In the genomic region with DNA sequence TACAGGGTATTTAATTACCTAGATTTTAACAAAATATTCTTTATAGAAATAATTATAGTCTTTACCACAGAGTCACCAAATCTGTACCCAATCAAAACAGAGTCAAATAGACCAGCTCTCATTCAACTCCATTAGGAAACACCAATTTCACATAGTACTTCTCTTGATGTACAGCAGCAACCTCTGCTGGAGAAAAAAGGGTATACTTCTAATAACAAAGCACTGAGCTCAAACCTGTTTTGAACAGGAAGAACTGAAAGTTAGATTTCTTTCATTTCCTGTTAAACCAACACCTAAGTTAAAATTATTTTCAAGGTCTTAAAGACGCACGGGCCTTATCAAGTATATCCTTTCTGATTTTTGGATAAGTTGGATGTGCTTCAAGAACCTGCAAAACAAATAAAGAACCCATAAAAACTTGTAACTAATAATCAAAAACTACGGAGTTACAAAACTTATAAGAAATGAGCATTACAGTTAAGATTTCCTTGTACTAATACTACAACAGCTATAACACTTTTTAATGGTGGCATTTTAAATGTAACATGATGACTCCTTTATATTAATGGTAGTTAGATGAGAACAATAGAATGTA, we compare ENCODE assay signal across 9 cellular contexts.
DNase-seq lines count a peak whose midpoint lies in the region; ATAC-seq and TF ChIP-seq lines count a peak whose summit lies in the region.
"Had no signal": no experiment of that assay in that cellular context is flagged by ENCODE, and none has a peak within 500 bp of the region (broad histone marks: within the 10 kb centered on the region; RNA-seq: fewer than 3 reads in every experiment).

No MANE protein-coding gene starts in this region.

- H4K20me1 ChIP-seq in Loucy (ENCODE audit: insufficient read depth, low read length, poor library complexity, severe bottlenecking): no peaks in the 10 kb centered on the region

- H3K4me1 ChIP-seq in A673 (ENCODE audit: insufficient read depth, low read length, poor library complexity, severe bottlenecking) (no peaks in the 10 kb centered on the region), Loucy (ENCODE audit: insufficient read depth, low read length, poor library complexity, severe bottlenecking) (peaks cover 4% of the 10 kb centered on the region)
- H3K4me1 ChIP-seq: HAP-1 had no signal

- H3K9me3 Mint-ChIP-seq in memory B cell: no peaks in the 10 kb centered on the region

- POLR2A ChIA-PET in A673 (lab: Charles Lee; ENCODE audit: low non-redundant PET): interaction anchor here (0.5 kb wide), 1 partner anchor 296 kb away, joined by 3 read pairs; no protein-coding TSS in a partner anchor

- DNase-seq in A673 (ENCODE audit: low spot score) (peak; percentile 85), RPMI7951 (ENCODE audit: low read depth) (peak; percentile 48), dedifferentiated amniotic fluid mesenchymal stem cell (ENCODE audit: extremely low spot score) (peak; percentile 85), memory B cell (ENCODE audit: low spot score in 2 of 2) (peak in 1 of 2 donors; percentile 51), COLO668 (lab: John Stamatoyannopoulos, UW; ENCODE audit: unreplicated experiment) (no peak)

- TF ChIP-seq CTCF in A673 (conservative IDR thresholded peaks at IDR 0.05; ENCODE audit: low read depth, low read length) (peak; percentile 76), GM12875 (IDR thresholded peaks at IDR 0.05; ENCODE audit: borderline replicate concordance, insufficient read depth, low read depth, low read length) (peak; percentile 50), Loucy (conservative IDR thresholded peaks at IDR 0.05; ENCODE audit: low read length) (peak; percentile 78)

- no peak overlapping the region for H3K27ac Mint-ChIP-seq in memory B cell

- no peaks in the 10 kb centered on the region for H3K9me3 ChIP-seq in A673 (ENCODE audit: low read depth, low read length, poor library complexity, severe bottlenecking)
- H3K9me3 ChIP-seq in Loucy (ENCODE audit: insufficient read depth, low read depth, low read length): no peaks in the 10 kb centered on the region
- H3K9me3 ChIP-seq: HAP-1 had no signal

- no peaks in the 10 kb centered on the region; the same call in 1 of the 2 replicates for H3F3A ChIP-seq in Loucy (ENCODE audit: low read depth)

- H3K27me3 Mint-ChIP-seq in memory B cell: no peaks in the 10 kb centered on the region

- CTCF ChIA-PET in A673 (lab: Charles Lee): interaction anchor here (0.5 to 1.6 kb wide), 13 partner anchors 38 to 882 kb away, joined by 3 to 17 read pairs (median 4); partner anchors contain the start of gene SCN2A

- H3K36me3 ChIP-seq in A673 (ENCODE audit: insufficient read depth, low read length, poor library complexity, severe bottlenecking) (peaks cover 36% of the 10 kb centered on the region), Loucy (ENCODE audit: insufficient read depth, low read length) (peaks cover 19% of the 10 kb centered on the region)
- H3K36me3 ChIP-seq: HAP-1 had no signal

- H3K4me1 Mint-ChIP-seq in memory B cell: peaks cover 2% of the 10 kb centered on the region

- ATAC-seq in HG02571 (IDR thresholded peaks at IDR 0.05; ENCODE audit: unreplicated experiment) (peak; percentile 93), memory B cell (ENCODE audit: low read depth) (peak; percentile 97)

- BruUV-seq in A673 (replicated peaks; lab: Mats Ljungman, UMichigan): no TSS peak

- peaks cover 4% of the 10 kb centered on the region for H3K36me3 Mint-ChIP-seq in memory B cell

- no peak overlapping the region for H2AFZ ChIP-seq in Loucy (ENCODE audit: low read length)

- H3K4me3 Mint-ChIP-seq in memory B cell: peak overlapping the region; percentile 27

- H3K4me2 ChIP-seq in Loucy (ENCODE audit: low read depth, low read length, poor library complexity, severe bottlenecking): no peak overlapping the region

- no peaks in the 10 kb centered on the region for H3K79me2 ChIP-seq in Loucy (ENCODE audit: insufficient read depth, low read length)

- no peak overlapping the region for H3K27ac ChIP-seq in A673 (ENCODE audit: low read depth, low read length, poor library complexity, severe bottlenecking)

- no peaks in the 10 kb centered on the region for H3K9me2 ChIP-seq in Loucy (replicated peaks; ENCODE audit: low read depth, low read length)

- no peaks in the 10 kb centered on the region for H3K27me3 ChIP-seq in A673 (replicated peaks; ENCODE audit: insufficient read depth, low read depth, low read length, poor library complexity)
- no peaks in the 10 kb centered on the region for H3K27me3 ChIP-seq in Loucy (ENCODE audit: insufficient read depth, low read length, poor library complexity, severe bottlenecking)

- intact Hi-C loops in A673 (cut with micrococcal nuclease; ENCODE audit: unreplicated experiment): loop anchor here (2.0 to 10.0 kb wide), 3 partner anchors 472 to 860 kb away; partner anchors contain the start of gene SCN2A

- H3K4me3 ChIP-seq in A673 (ENCODE audit: low read depth, low read length, poor library complexity, severe bottlenecking) (no peak overlapping the region), GM12875 (ENCODE audit: low read depth, low read length) (no peak overlapping the region), Loucy (ENCODE audit: low read length, poor library complexity, severe bottlenecking) (no peak overlapping the region)
- H3K4me3 ChIP-seq: HAP-1 had no signal

- no peak overlapping the region for H3K9ac ChIP-seq in Loucy (ENCODE audit: low read depth, low read length, poor library complexity, severe bottlenecking)
